In the genomic region with DNA sequence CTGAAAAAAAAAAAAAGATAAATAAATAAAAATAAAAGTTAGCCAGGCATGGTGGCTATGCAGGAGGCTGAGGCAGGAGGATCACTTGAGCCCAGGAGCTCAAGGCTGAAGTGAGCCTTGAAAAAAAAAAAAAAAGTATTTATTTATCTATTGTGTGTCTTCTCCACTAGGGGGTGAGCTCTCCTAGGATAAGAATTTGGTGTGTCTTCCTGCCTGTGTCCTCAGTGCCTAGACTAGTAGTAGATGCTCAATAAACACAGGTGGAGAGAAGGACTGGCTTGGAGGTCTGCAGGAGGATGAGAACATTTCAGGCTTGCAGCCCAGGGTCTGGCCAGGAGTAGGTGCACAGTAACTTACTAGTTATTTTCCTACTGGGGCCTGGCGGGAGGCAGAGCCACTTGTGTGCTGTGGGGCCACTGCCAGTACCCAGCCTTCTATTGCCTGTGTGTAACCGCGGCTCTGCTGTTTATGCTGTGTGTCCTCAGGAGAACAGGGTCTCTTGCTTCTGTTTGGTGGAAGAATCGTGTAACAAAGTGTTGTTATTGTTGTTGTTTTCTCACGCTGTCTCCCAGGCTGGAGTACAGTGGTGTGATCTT, we compare ENCODE assay signal across 1 cellular context.
TF ChIP-seq lines count a peak whose summit lies in the region.

No MANE protein-coding gene starts in this region.

TF ChIP-seq in H1, 55 proteins besides CTCF, POLR2A, EP300 and RAD21:
- TF ChIP-seq BACH1 (IDR thresholded peaks at IDR 0.05; ENCODE audit: low read length) (no peak), SIN3A (conservative IDR thresholded peaks at IDR 0.05 in 1 of 2, IDR thresholded peaks at IDR 0.05 in 1 of 2; ENCODE audit: low read depth in 1 of 2, low read length in 2 of 2) (no peak), PHF8 (conservative IDR thresholded peaks at IDR 0.05; ENCODE audit: low read depth, low read length) (no peak), SIX5 (IDR thresholded peaks at IDR 0.05; ENCODE audit: low read depth, low read length) (no peak), SP1 (IDR thresholded peaks at IDR 0.05; ENCODE audit: low read depth, low read length) (0 out of 2 replicates have a peak, but pooled peaks have one; percentile 9)
